Comparison of ENCODE assay signal across 26 cellular contexts in the genomic region with DNA sequence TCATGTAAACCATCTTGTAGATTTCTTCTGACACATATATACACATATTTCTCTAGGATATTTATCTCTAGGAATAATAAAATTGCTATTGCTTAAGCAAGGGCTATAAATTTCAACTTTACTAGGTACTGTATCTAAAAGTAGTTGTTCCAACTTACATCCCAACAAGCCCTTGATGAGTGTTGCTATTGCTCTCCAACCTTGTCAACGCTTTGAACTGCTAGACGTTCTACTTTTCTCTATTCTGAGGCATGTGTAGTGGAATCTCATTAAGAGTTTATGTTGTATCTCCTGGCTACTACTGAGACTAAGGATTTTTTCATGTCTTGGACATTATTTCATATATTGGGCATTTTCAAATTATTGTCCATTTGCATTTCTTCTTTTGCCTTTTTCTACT.
"Had no signal": no experiment of that assay in that cellular context is flagged by ENCODE, and none has a peak within 500 bp of the region (broad histone marks: within the 10 kb centered on the region; RNA-seq: fewer than 3 reads in every experiment).

No MANE protein-coding gene starts in this region.

- ATAC-seq: effector memory CD8-positive, alpha-beta T cell; esophagus mucosa; foreskin keratinocyte; gastrocnemius medialis; gastroesophageal sphincter; heart left ventricle; heart right ventricle had no signal

- H3K4me3 Mint-ChIP-seq: dendritic cell treated with granulocyte-macrophage colony-stimulating factor and Interleukin-4, amounts not matched to agents 40 ng/mL and 50 ng/mL, for 4 days; effector memory CD8-positive, alpha-beta T cell; endodermal cell had no signal

- H3K27me3 ChIP-seq: colonic mucosa, dorsolateral prefrontal cortex, esophagus muscularis mucosa, esophagus squamous epithelium, foreskin keratinocyte, gastrocnemius medialis, gastroesophageal sphincter, heart left ventricle, heart right ventricle, hepatocyte had no signal

- H3K4me2 ChIP-seq: hepatocyte had no signal

- H3K27ac ChIP-seq: colonic mucosa, coronary artery, dorsolateral prefrontal cortex, epithelial cell of prostate, esophagus muscularis mucosa, esophagus squamous epithelium, foreskin keratinocyte, gastrocnemius medialis, gastroesophageal sphincter, heart left ventricle, heart right ventricle, hepatocyte had no signal

- H3K4me1 Mint-ChIP-seq: endodermal cell had no signal

- H2AFZ ChIP-seq: hepatocyte had no signal

- H3K27me3 Mint-ChIP-seq: dendritic cell treated with granulocyte-macrophage colony-stimulating factor and Interleukin-4, amounts not matched to agents 40 ng/mL and 50 ng/mL, for 4 days; effector memory CD8-positive, alpha-beta T cell had no signal

- DNase-seq: colonic mucosa; cortex of kidney; dermis blood vessel endothelial cell; dorsolateral prefrontal cortex; effector CD4-positive, alpha-beta T cell; effector CD8-positive, alpha-beta T cell; effector memory CD4-positive, alpha-beta T cell; effector memory CD8-positive, alpha-beta T cell; endodermal cell; erythroblast; esophagus squamous epithelium; foreskin fibroblast; foreskin keratinocyte; foreskin melanocyte; gastrocnemius medialis; glutamatergic neuron; head of caudate nucleus; heart left ventricle; heart right ventricle had no signal

- H3K9me3 ChIP-seq: colonic mucosa, esophagus muscularis mucosa, esophagus squamous epithelium, gastrocnemius medialis, gastroesophageal sphincter, heart left ventricle, heart right ventricle had no signal

- H3K4me1 ChIP-seq: colonic mucosa, esophagus muscularis mucosa, esophagus squamous epithelium, foreskin keratinocyte, gastrocnemius medialis, gastroesophageal sphincter, heart left ventricle, heart right ventricle had no signal

- H3K9me3 Mint-ChIP-seq: dendritic cell treated with granulocyte-macrophage colony-stimulating factor and Interleukin-4, amounts not matched to agents 40 ng/mL and 50 ng/mL, for 4 days; endodermal cell had no signal

- H3K4me3 ChIP-seq: colonic mucosa, coronary artery, dorsolateral prefrontal cortex, esophagus muscularis mucosa, esophagus squamous epithelium, gastrocnemius medialis, gastroesophageal sphincter, heart left ventricle, heart right ventricle, hepatocyte had no signal

- H3K36me3 ChIP-seq: colonic mucosa, esophagus muscularis mucosa, esophagus squamous epithelium, gastrocnemius medialis, gastroesophageal sphincter, heart left ventricle, heart right ventricle had no signal
